ENCODE assay signal across 35 cellular contexts in the genomic region with DNA sequence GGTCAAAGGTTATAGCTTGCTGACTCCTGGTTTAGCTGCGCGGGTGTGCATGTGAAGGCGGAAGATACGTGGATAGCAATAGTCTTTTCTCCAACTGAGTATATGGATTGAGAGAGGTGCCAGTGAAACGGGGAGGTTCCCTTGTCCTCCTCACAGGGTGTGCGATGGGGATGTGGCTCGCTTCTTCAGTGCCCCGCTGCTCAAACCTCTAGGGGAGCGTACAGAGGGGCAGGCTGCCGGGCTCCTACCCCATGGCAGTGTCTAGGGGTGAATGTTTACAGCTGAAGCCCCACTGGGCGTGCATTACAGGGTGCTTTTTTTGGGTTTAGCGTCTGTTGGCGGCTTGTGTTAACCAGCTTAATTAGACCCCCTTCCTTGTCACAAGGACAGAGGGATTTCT.
"Had no signal": no experiment of that assay in that cellular context is flagged by ENCODE, and none has a peak within 500 bp of the region (broad histone marks: within the 10 kb centered on the region; RNA-seq: fewer than 3 reads in every experiment).

No MANE protein-coding gene starts in this region.

- DNase-seq: Karpas-422, Kasumi-1, KG1, MG63, MM.1S, MV-4-11, NCI-H1048, NCI-H1092, NCI-H1092 treated with DMSO at 0.1 percent for 48 hours, NCI-H1105, NCI-H1105 treated with DMSO at 0.1 percent for 48 hours, NCI-H1417, NCI-H1417 treated with DMSO at 0.1 percent for 48 hours, NCI-H1436, NCI-H1436 treated with DMSO at 0.1 percent for 48 hours, NCI-H146, NCI-H1694, NCI-H1694 treated with DMSO at 0.1 percent for 48 hours, NCI-H187, NCI-H187 treated with DMSO at 0.1 percent for 48 hours, NCI-H1930, NCI-H2029, NCI-H2029 treated with DMSO at 0.1 percent for 48 hours, NCI-H2081, NCI-H2081 treated with DMSO at 0.1 percent for 48 hours, NCI-H2107, NCI-H2171, NCI-H2171 treated with DMSO at 0.1 percent for 48 hours, NCI-H2227 treated with DMSO at 0.1 percent for 48 hours, NCI-H226, NCI-H345, NCI-H446, NCI-H446 treated with DMSO at 0.1 percent for 48 hours, NCI-H510A had no signal

- H3K36me3 ChIP-seq: MG63 had no signal

- H3K4me3 ChIP-seq: MG63 had no signal

- H3K9me3 ChIP-seq: MG63 had no signal

- H3K27ac ChIP-seq: KMS-11 had no signal

- H3K27me3 ChIP-seq: MG63 had no signal
